ENCODE assay signal across 1 cellular context in the genomic region with DNA sequence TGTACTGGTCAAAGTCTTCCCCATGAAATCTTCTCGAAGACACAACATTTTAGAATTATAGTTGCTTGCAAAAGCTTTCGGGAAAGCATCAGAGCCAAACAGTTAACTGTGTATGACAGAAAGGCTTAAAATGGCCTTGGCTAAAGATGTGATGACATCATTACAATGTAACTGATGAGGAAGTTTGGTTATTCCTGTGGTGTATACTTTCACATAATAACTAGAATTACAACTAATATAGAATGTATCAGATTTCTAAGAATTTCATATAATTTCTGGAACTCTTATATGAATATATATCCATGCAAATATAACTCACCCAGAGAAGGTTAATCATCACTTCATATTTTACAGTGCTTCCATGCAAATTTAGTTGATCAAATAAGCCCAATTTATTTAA.
TF ChIP-seq lines count a peak whose summit lies in the region.

No MANE protein-coding gene starts in this region.

TF ChIP-seq in HepG2, 621 proteins besides CTCF, POLR2A, EP300 and RAD21:
- TF ChIP-seq ZNF564 (CRISPR knock-in tag; IDR thresholded peaks at IDR 0.05) (no peak), AHR (CRISPR knock-in tag; IDR thresholded peaks at IDR 0.05) (no peak), CREB1 (IDR thresholded peaks at IDR 0.05) (0 out of 2 replicates have a peak, but pooled peaks have one; percentile 39), CREB1 (CRISPR knock-in tag; IDR thresholded peaks at IDR 0.05) (no peak), SOX6 (IDR thresholded peaks at IDR 0.05) (no peak), SOX6 (CRISPR knock-in tag; IDR thresholded peaks at IDR 0.05) (no peak), SOX13 (IDR thresholded peaks at IDR 0.05) (no peak), SOX13 (CRISPR knock-in tag; conservative IDR thresholded peaks at IDR 0.05 in 1 of 2, IDR thresholded peaks at IDR 0.05 in 1 of 2) (no peak), ATF7 (IDR thresholded peaks at IDR 0.05) (peak; percentile 90), ATF7 (CRISPR knock-in tag; IDR thresholded peaks at IDR 0.05) (no peak), ZNF788 (CRISPR knock-in tag; IDR thresholded peaks at IDR 0.05; ENCODE audit: borderline replicate concordance) (no peak), NCOA5 (CRISPR knock-in tag; IDR thresholded peaks at IDR 0.05) (no peak)
- TF ChIP-seq, protein P1, sequence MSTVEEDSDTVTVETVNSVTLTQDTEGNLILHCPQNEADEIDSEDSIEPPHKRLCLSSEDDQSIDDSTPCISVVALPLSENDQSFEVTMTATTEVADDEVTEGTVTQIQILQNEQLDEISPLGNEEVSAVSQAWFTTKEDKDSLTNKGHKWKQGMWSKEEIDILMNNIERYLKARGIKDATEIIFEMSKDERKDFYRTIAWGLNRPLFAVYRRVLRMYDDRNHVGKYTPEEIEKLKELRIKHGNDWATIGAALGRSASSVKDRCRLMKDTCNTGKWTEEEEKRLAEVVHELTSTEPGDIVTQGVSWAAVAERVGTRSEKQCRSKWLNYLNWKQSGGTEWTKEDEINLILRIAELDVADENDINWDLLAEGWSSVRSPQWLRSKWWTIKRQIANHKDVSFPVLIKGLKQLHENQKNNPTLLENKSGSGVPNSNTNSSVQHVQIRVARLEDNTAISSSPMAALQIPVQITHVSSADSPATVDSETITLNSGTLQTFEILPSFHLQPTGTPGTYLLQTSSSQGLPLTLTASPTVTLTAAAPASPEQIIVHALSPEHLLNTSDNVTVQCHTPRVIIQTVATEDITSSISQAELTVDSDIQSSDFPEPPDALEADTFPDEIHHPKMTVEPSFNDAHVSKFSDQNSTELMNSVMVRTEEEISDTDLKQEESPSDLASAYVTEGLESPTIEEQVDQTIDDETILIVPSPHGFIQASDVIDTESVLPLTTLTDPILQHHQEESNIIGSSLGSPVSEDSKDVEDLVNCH (CRISPR knock-in tag; IDR thresholded peaks at IDR 0.05): no peak
